10 cellular contexts compared by ENCODE assay signal in the genomic region with DNA sequence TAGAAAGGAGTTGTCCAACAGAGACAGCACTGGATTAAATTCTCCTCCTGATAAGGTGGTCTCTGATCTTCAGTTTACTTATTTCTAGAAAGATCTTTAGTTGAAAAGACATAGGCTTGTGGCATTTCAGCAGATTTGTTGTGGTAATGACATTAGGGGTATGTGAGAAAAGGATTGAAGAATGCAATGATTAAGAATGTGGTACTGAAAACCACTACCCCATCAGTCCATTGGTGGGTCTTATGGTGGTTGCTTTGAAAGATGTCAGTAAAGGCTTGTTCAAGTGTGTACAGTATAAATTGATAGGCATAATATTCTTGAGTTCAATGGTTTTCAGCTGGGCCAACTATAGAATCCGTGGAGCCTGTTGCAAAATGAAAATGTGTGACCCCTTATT. TPM values are rescaled to one million over a fixed set of nuclear protein-coding genes. Genes with fewer than 3 reads are reported as not detected.
A peak's percentile ranks its signal among the peaks of the same experiment; 100 is the strongest.
DNase-seq lines count a peak whose midpoint lies in the region; ATAC-seq lines count a peak whose summit lies in the region.
"Had no signal": no experiment of that assay in that cellular context is flagged by ENCODE, and none has a peak within 500 bp of the region (broad histone marks: within the 10 kb centered on the region; RNA-seq: fewer than 3 reads in every experiment).

No MANE protein-coding gene starts in this region.

- no peak overlapping the region for H3K4me3 ChIP-seq in thymus (ENCODE audit: low read length)

- no peaks in the 10 kb centered on the region for H3K36me3 Mint-ChIP-seq in activated naive CD4-positive, alpha-beta T cell treated with anti-CD3 and anti-CD28 coated beads for 36 hours (ENCODE audit: low read depth)
- H3K36me3 Mint-ChIP-seq in activated T-helper 2 cell treated with anti-CD3 and anti-CD28 coated beads, Interferon-gamma antibody, Interleukin-2, Interleukin-4, amounts not matched to agents 10 μg/mL and 5 μg/mL and 100 μg/mL, durations not matched to agents 14 hours and 24 hours and 36 hours (ENCODE audit: low read depth), result peaks cover 13% of the 10 kb centered on the region

- no peak for DNase-seq in activated naive CD4-positive, alpha-beta T cell treated with anti-CD3 and anti-CD28 coated beads for 36 hours
- no peak for DNase-seq in activated naive CD4-positive, alpha-beta T cell treated with Interleukin-2 at 50 U/mL for 16 hours
- no peak for DNase-seq in activated T-helper 2 cell treated with anti-CD3 and anti-CD28 coated beads, Interferon-gamma antibody, Interleukin-2, Interleukin-4, amounts not matched to agents 10 μg/mL and 5 μg/mL and 100 μg/mL, durations not matched to agents 14 hours and 24 hours and 36 hours (ENCODE audit: low spot score)
- DNase-seq in SKM-1 treated with dmso at 0.1 percent for 144 hours (lab: John Stamatoyannopoulos, UW; ENCODE audit: unreplicated experiment) (no peak), amniotic stem cell (lab: John Stamatoyannopoulos, UW) (no peak), HuH-7.5 (ENCODE audit: low spot score) (no peak)
- DNase-seq: KG1 had no signal

- no peaks in the 10 kb centered on the region for H3K27me3 Mint-ChIP-seq in activated naive CD4-positive, alpha-beta T cell treated with anti-CD3 and anti-CD28 coated beads for 36 hours (ENCODE audit: low read depth)
- peaks cover 3% of the 10 kb centered on the region for H3K27me3 Mint-ChIP-seq in activated T-helper 2 cell treated with anti-CD3 and anti-CD28 coated beads, Interferon-gamma antibody, Interleukin-2, Interleukin-4, amounts not matched to agents 10 μg/mL and 5 μg/mL and 100 μg/mL, durations not matched to agents 14 hours and 24 hours and 36 hours (ENCODE audit: low read depth)

- no peaks in the 10 kb centered on the region for H3K27me3 ChIP-seq in thymus (ENCODE audit: control insufficient read depth, insufficient read depth)
- H3K27me3 ChIP-seq: neutrophil had no signal

- H3K27ac ChIP-seq in thymus (ENCODE audit: low read depth), result peak overlapping the region; percentile 64
- H3K27ac ChIP-seq: neutrophil had no signal

- intact Hi-C loops in activated naive CD4-positive, alpha-beta T cell treated with anti-CD3 and anti-CD28 coated beads for 36 hours (cut with micrococcal nuclease), result loop anchor here (1.0 to 5.0 kb wide), 9 partner anchors 11 to 288 kb away; no protein-coding TSS in a partner anchor
- intact Hi-C loops in activated T-helper 2 cell treated with anti-CD3 and anti-CD28 coated beads, Interferon-gamma antibody, Interleukin-2, Interleukin-4, amounts not matched to agents 10 μg/mL and 5 μg/mL and 100 μg/mL, durations not matched to agents 14 hours and 24 hours and 36 hours (cut with micrococcal nuclease), result loop anchor here (1.0 kb wide), 4 partner anchors 10 to 203 kb away; partner anchors contain the start of gene PPFIBP1

- no peaks in the 10 kb centered on the region for H3K9me3 Mint-ChIP-seq in activated naive CD4-positive, alpha-beta T cell treated with anti-CD3 and anti-CD28 coated beads for 36 hours
- no peaks in the 10 kb centered on the region for H3K9me3 Mint-ChIP-seq in activated T-helper 2 cell treated with anti-CD3 and anti-CD28 coated beads, Interferon-gamma antibody, Interleukin-2, Interleukin-4, amounts not matched to agents 10 μg/mL and 5 μg/mL and 100 μg/mL, durations not matched to agents 14 hours and 24 hours and 36 hours

- H3K36me3 ChIP-seq in thymus (ENCODE audit: control insufficient read depth, insufficient read depth), result no peaks in the 10 kb centered on the region
- H3K36me3 ChIP-seq: neutrophil had no signal

- WGBS in thymus, result 93% methylated on average over 1 of the region's 1 CpG

- H3K9me3 ChIP-seq in thymus (ENCODE audit: control insufficient read depth), result no peaks in the 10 kb centered on the region
- H3K9me3 ChIP-seq: neutrophil had no signal

- ATAC-seq in HG02870 (IDR thresholded peaks at IDR 0.05; ENCODE audit: unreplicated experiment), result peak; percentile 25

- peak overlapping the region; percentile 14 for H3K4me3 Mint-ChIP-seq in activated naive CD4-positive, alpha-beta T cell treated with anti-CD3 and anti-CD28 coated beads for 36 hours
- peak overlapping the region; percentile 6 for H3K4me3 Mint-ChIP-seq in activated T-helper 2 cell treated with anti-CD3 and anti-CD28 coated beads, Interferon-gamma antibody, Interleukin-2, Interleukin-4, amounts not matched to agents 10 μg/mL and 5 μg/mL and 100 μg/mL, durations not matched to agents 14 hours and 24 hours and 36 hours (ENCODE audit: low read depth)

- H3K27ac Mint-ChIP-seq in activated naive CD4-positive, alpha-beta T cell treated with anti-CD3 and anti-CD28 coated beads for 36 hours, result peak overlapping the region; percentile 71
- peak overlapping the region; percentile 62 for H3K27ac Mint-ChIP-seq in activated T-helper 2 cell treated with anti-CD3 and anti-CD28 coated beads, Interferon-gamma antibody, Interleukin-2, Interleukin-4, amounts not matched to agents 10 μg/mL and 5 μg/mL and 100 μg/mL, durations not matched to agents 14 hours and 24 hours and 36 hours

- CTCF ChIA-PET in activated naive CD4-positive, alpha-beta T cell treated with anti-CD3 and anti-CD28 coated beads for 36 hours (lab: Charles Lee), result interaction anchor here (0.6 to 1.5 kb wide), 5 partner anchors 13 to 170 kb away, joined by 3 to 5 read pairs (median 4); no protein-coding TSS in a partner anchor

- H3K4me1 Mint-ChIP-seq in activated naive CD4-positive, alpha-beta T cell treated with anti-CD3 and anti-CD28 coated beads for 36 hours (ENCODE audit: low read depth), result peaks cover 50% of the 10 kb centered on the region
- peaks cover 43% of the 10 kb centered on the region for H3K4me1 Mint-ChIP-seq in activated T-helper 2 cell treated with anti-CD3 and anti-CD28 coated beads, Interferon-gamma antibody, Interleukin-2, Interleukin-4, amounts not matched to agents 10 μg/mL and 5 μg/mL and 100 μg/mL, durations not matched to agents 14 hours and 24 hours and 36 hours (ENCODE audit: low read depth)

- H3K4me1 ChIP-seq in thymus (ENCODE audit: control insufficient read depth, insufficient read depth, low read length), result peaks cover 26% of the 10 kb centered on the region

RNA-seq across cellular contexts. Expression of gene PPFIBP1, which starts 10.8 kb away (rescaled TPM):
- 10 to 100 TPM; 43.4 to 43.6 TPM for total RNA-seq in activated naive CD4-positive, alpha-beta T cell treated with anti-CD3 and anti-CD28 coated beads for 36 hours
- 73.3 and 74.1 TPM in 2 replicates for total RNA-seq in activated T-helper 2 cell treated with anti-CD3 and anti-CD28 coated beads, Interferon-gamma antibody, Interleukin-2, Interleukin-4, amounts not matched to agents 10 μg/mL and 5 μg/mL and 100 μg/mL, durations not matched to agents 14 hours and 24 hours and 36 hours
- polyA plus RNA-seq in thymus, result 10.0 TPM
